8 cellular contexts compared by ENCODE assay signal in genomic region chr19:2949939-2950285, GRCh38. TPM values are rescaled to one million over a fixed set of nuclear protein-coding genes. Genes with fewer than 3 reads are reported as not detected.
DNase-seq lines count a peak whose midpoint lies in the region; ATAC-seq and TF ChIP-seq lines count a peak whose summit lies in the region.

No MANE protein-coding gene starts in this region.

- H3K27me3 ChIP-seq in breast epithelium (no peaks in the 10 kb centered on the region), thyroid gland (no peaks in the 10 kb centered on the region)

- TF ChIP-seq CTCF in AG09309 (IDR thresholded peaks at IDR 0.05; ENCODE audit: control insufficient read depth, insufficient read depth, low read depth, low read length, missing control alignments) (no peak), NB4 (IDR thresholded peaks at IDR 0.05; ENCODE audit: low read depth, low read length) (no peak), breast epithelium (IDR thresholded peaks at IDR 0.05) (no peak), thyroid gland (IDR thresholded peaks at IDR 0.05) (no peak), omental fat pad (IDR thresholded peaks at IDR 0.05) (no peak)

- 0% methylated on average over 11 of the region's 11 CpGs for WGBS in thyroid gland, 2 donors

- H3K27ac ChIP-seq in breast epithelium (peak overlapping the region; percentile 94 to 99), thyroid gland (peak overlapping the region; percentile 83 to 98 (median 94))

- ATAC-seq in GM19324 (IDR thresholded peaks at IDR 0.05; ENCODE audit: low FRiP score, unreplicated experiment), result peak; percentile 6
- no peak for ATAC-seq in omental fat pad (ENCODE audit: low FRiP score)
- no peak for ATAC-seq in HG03378 (IDR thresholded peaks at IDR 0.05; ENCODE audit: unreplicated experiment)

- DNase-seq in AG09309 (ENCODE audit: low read depth) (no peak), NB4 (ENCODE audit: low read depth) (peak; percentile 56), breast epithelium (ENCODE audit: low spot score in 2 of 2) (no peak), left kidney (ENCODE audit: low read depth, low spot score) (peak; percentile 61), thyroid gland (no peak), omental fat pad (ENCODE audit: low spot score) (no peak)

- TF ChIP-seq POLR2A in NB4 (IDR thresholded peaks at IDR 0.05; ENCODE audit: extremely low read depth, insufficient read length) (no peak), breast epithelium (IDR thresholded peaks at IDR 0.05) (no peak), thyroid gland (IDR thresholded peaks at IDR 0.05) (no peak)

- H3K9me3 ChIP-seq in breast epithelium, result no peaks in the 10 kb centered on the region
- H3K9me3 ChIP-seq in thyroid gland, result no peaks in the 10 kb centered on the region

- peaks cover 4 to 8% of the 10 kb centered on the region in 2 donors for H3K4me1 ChIP-seq in breast epithelium
- peaks cover 24 to 35% of the 10 kb centered on the region in 2 donors for H3K4me1 ChIP-seq in thyroid gland

- no peaks in the 10 kb centered on the region for H3K36me3 ChIP-seq in breast epithelium
- no peaks in the 10 kb centered on the region for H3K36me3 ChIP-seq in thyroid gland

- H3K4me3 ChIP-seq in AG09309 (ENCODE audit: control insufficient read depth, low read depth, low read length) (peak overlapping the region; percentile 73), NB4 (ENCODE audit: low read depth, low read length) (peak overlapping the region; percentile 89), breast epithelium (peak overlapping the region; percentile 63 to 79 (median 73)), thyroid gland (replicated peaks in 1 of 3) (peak overlapping the region; percentile 19 to 68 (median 62))

- intact Hi-C loops in breast epithelium (cut with DNase I; ENCODE audit: low total_unique reads), result no loop called here
- intact Hi-C loops in thyroid gland (cut with DNase I), result loop anchor here (5.0 to 10.0 kb wide), 2 partner anchors 157 to 215 kb away; no protein-coding TSS in a partner anchor

RNA-seq across cellular contexts. Expression of gene ZNF77, which starts 5.1 kb away (rescaled TPM):
- total RNA-seq in breast epithelium (1 to 10 TPM; 2.2 to 5.1 (median 4.9) TPM), thyroid gland (1 to 10 TPM; 5.1 to 7.0 (median 6.2) TPM), omental fat pad (1 to 10 TPM; 3.2 to 8.7 (median 3.8) TPM)

RNA-seq across cellular contexts. Expression of gene TLE6, which starts 27.5 kb away (rescaled TPM):
- total RNA-seq in breast epithelium (1 to 10 TPM; 1.6 to 4.3 (median 3.2) TPM), thyroid gland (10 to 100 TPM in 3 of 4 donors, 1 to 10 TPM in 1; 2.4 to 20.7 (median 11.6) TPM), omental fat pad (1 to 10 TPM in 3 of 4 donors, under 1 TPM in 1; 0.36 to 2.8 (median 1.7) TPM)

RNA-seq across cellular contexts. Expression of gene ZNF57, which starts 49.2 kb away (rescaled TPM):
- total RNA-seq in breast epithelium, result 1 to 10 TPM; 2.7 to 9.2 (median 6.9) TPM
- total RNA-seq in thyroid gland, result 1 to 10 TPM; 3.1 to 4.8 (median 3.6) TPM
- total RNA-seq in omental fat pad, result 1 to 10 TPM; 2.0 to 6.3 (median 4.7) TPM

Comparison
In these comparisons a context has a peak if more than half of its experiments do, and no peak if none do; other contexts are left out.
1. DNase-seq: peak in NB4 (single experiment) and left kidney (single experiment); none in AG09309 (single experiment), breast epithelium (0 of 2), thyroid gland (0 of 2) and omental fat pad (single experiment).
2. Peak in every context shown above with its lines, with median percentiles within 50 percentile points of each other: H3K4me3 ChIP-seq.